1 cellular context compared by ENCODE assay signal in the genomic region with DNA sequence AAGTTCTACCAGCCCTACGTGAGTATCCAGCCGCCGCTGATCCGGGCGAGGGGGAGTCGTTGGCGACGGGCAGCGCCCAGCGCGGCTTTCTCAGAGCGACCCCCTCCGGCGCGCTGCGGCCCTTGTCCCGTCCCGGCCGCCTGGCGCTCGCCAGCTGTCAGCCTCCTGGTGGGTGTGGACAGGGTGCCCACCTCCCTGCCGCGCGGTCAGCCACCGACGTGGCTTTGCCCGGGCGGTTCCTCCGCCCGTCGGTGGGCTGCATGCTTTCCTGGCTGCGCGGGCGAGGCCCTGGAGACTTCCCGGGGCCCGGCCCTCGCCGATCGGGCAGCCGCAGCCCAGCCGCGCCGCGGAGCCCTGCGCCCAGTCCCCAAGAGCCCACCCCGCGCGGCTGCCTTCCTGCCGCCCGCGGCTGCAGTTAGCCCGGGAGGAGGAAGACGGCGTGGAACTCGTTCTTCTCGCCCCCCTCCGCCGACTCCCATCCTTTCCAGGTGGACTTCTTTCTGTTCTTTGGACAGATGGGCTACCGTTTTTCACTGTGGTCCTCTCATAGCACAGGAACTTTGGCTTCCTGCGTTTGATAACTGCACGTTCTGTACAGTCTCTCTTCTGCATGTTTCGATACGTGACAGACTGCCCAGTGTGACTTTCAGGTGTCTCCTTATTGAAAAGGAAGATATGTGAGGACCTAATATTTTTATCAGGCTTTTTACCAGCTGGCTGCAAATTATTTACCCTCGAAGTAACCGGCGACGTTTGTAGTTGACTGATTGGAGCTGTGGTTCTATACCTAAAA.
A peak's percentile ranks its signal among the peaks of the same experiment; 100 is the strongest.
TF ChIP-seq lines count a peak whose summit lies in the region.

No MANE protein-coding gene starts in this region.

TF ChIP-seq in HepG2, 621 proteins besides CTCF, POLR2A, EP300 and RAD21 (continued from another document and continues in another):
- no peak for TF ChIP-seq MLXIP (CRISPR knock-in tag; IDR thresholded peaks at IDR 0.05; ENCODE audit: borderline replicate concordance)
- no peak for TF ChIP-seq NRL (CRISPR knock-in tag; IDR thresholded peaks at IDR 0.05; ENCODE audit: borderline replicate concordance)
- TF ChIP-seq ZNF446 (CRISPR knock-in tag; IDR thresholded peaks at IDR 0.05): no peak
- TF ChIP-seq ZNF652 (CRISPR knock-in tag; IDR thresholded peaks at IDR 0.05; ENCODE audit: borderline replicate concordance, low read depth): no peak
- TF ChIP-seq DRAP1 (CRISPR knock-in tag; IDR thresholded peaks at IDR 0.05): no peak
- TF ChIP-seq, protein P1, sequence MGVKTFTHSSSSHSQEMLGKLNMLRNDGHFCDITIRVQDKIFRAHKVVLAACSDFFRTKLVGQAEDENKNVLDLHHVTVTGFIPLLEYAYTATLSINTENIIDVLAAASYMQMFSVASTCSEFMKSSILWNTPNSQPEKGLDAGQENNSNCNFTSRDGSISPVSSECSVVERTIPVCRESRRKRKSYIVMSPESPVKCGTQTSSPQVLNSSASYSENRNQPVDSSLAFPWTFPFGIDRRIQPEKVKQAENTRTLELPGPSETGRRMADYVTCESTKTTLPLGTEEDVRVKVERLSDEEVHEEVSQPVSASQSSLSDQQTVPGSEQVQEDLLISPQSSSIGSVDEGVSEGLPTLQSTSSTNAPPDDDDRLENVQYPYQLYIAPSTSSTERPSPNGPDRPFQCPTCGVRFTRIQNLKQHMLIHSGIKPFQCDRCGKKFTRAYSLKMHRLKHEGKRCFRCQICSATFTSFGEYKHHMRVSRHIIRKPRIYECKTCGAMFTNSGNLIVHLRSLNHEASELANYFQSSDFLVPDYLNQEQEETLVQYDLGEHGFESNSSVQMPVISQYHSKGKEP (CRISPR knock-in tag; IDR thresholded peaks at IDR 0.05): no peak
- no peak for TF ChIP-seq ARHGAP35 (CRISPR knock-in tag; IDR thresholded peaks at IDR 0.05; ENCODE audit: borderline replicate concordance)
- TF ChIP-seq NR2F2 (IDR thresholded peaks at IDR 0.05; ENCODE audit: borderline replicate concordance, low read depth): no peak
- no peak for TF ChIP-seq SMARCC2 (IDR thresholded peaks at IDR 0.05)
- no peak for TF ChIP-seq BRCA1 (CRISPR knock-in tag; IDR thresholded peaks at IDR 0.05)
- TF ChIP-seq NFE2L2 (IDR thresholded peaks at IDR 0.05; ENCODE audit: low read length): no peak
- TF ChIP-seq, protein P2, sequence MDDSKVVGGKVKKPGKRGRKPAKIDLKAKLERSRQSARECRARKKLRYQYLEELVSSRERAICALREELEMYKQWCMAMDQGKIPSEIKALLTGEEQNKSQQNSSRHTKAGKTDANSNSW (CRISPR knock-in tag; IDR thresholded peaks at IDR 0.05; ENCODE audit: borderline replicate concordance): no peak
- peak; percentile 34 for TF ChIP-seq ZNF609 (CRISPR knock-in tag; IDR thresholded peaks at IDR 0.05; ENCODE audit: borderline replicate concordance)
- TF ChIP-seq NFKB2 (CRISPR knock-in tag; IDR thresholded peaks at IDR 0.05; ENCODE audit: borderline replicate concordance): no peak
- no peak for TF ChIP-seq WIZ (CRISPR knock-in tag; IDR thresholded peaks at IDR 0.05)
- peak; percentile 73 for TF ChIP-seq SALL2 (CRISPR knock-in tag; IDR thresholded peaks at IDR 0.05)
- TF ChIP-seq, protein P3, sequence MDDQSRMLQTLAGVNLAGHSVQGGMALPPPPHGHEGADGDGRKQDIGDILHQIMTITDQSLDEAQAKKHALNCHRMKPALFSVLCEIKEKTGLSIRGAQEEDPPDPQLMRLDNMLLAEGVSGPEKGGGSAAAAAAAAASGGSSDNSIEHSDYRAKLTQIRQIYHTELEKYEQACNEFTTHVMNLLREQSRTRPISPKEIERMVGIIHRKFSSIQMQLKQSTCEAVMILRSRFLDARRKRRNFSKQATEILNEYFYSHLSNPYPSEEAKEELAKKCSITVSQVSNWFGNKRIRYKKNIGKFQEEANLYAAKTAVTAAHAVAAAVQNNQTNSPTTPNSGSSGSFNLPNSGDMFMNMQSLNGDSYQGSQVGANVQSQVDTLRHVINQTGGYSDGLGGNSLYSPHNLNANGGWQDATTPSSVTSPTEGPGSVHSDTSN (CRISPR knock-in tag; IDR thresholded peaks at IDR 0.05; ENCODE audit: borderline replicate concordance): no peak
- no peak for TF ChIP-seq ELF3 (CRISPR knock-in tag; IDR thresholded peaks at IDR 0.05)
- TF ChIP-seq, protein P4, sequence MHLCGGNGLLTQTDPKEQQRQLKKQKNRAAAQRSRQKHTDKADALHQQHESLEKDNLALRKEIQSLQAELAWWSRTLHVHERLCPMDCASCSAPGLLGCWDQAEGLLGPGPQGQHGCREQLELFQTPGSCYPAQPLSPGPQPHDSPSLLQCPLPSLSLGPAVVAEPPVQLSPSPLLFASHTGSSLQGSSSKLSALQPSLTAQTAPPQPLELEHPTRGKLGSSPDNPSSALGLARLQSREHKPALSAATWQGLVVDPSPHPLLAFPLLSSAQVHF (CRISPR knock-in tag; IDR thresholded peaks at IDR 0.05): no peak
- TF ChIP-seq ZNF563 (CRISPR knock-in tag; IDR thresholded peaks at IDR 0.05): peak; percentile 33; the same call in 1 of the 2 replicates
- no peak for TF ChIP-seq KAT2B (IDR thresholded peaks at IDR 0.05; ENCODE audit: borderline replicate concordance, low read depth, low read length)
- TF ChIP-seq ZNF382 (CRISPR knock-in tag; IDR thresholded peaks at IDR 0.05; ENCODE audit: borderline replicate concordance): no peak
- TF ChIP-seq MBD4 (IDR thresholded peaks at IDR 0.05; ENCODE audit: borderline replicate concordance, low read length): no peak
- TF ChIP-seq TCF7L2 (IDR thresholded peaks at IDR 0.05; ENCODE audit: low read depth, low read length): no peak
- no peak; the same call in 1 of the 2 replicates for TF ChIP-seq ZNF782 (CRISPR knock-in tag; IDR thresholded peaks at IDR 0.05; ENCODE audit: borderline replicate concordance)
- TF ChIP-seq TCF12 (IDR thresholded peaks at IDR 0.05): no peak
- TF ChIP-seq TCF12 (CRISPR knock-in tag; IDR thresholded peaks at IDR 0.05): 0 out of 2 replicates have a peak, but pooled peaks have one; percentile 13
- TF ChIP-seq UBTF (CRISPR knock-in tag; IDR thresholded peaks at IDR 0.05): peak; percentile 94
- no peak; the same call in 1 of the 2 replicates for TF ChIP-seq KDM5A (IDR thresholded peaks at IDR 0.05; ENCODE audit: borderline replicate concordance, low read length)
- no peak for TF ChIP-seq ZNF644 (CRISPR knock-in tag; IDR thresholded peaks at IDR 0.05; ENCODE audit: low read depth)
- TF ChIP-seq JDP2 (CRISPR knock-in tag; IDR thresholded peaks at IDR 0.05; ENCODE audit: borderline replicate concordance): no peak
- TF ChIP-seq LBX2 (CRISPR knock-in tag; IDR thresholded peaks at IDR 0.05; ENCODE audit: borderline replicate concordance): no peak
- peak; percentile 30; the same call in 1 of the 2 replicates for TF ChIP-seq JUND (CRISPR knock-in tag; IDR thresholded peaks at IDR 0.05)
- TF ChIP-seq, protein P5, sequence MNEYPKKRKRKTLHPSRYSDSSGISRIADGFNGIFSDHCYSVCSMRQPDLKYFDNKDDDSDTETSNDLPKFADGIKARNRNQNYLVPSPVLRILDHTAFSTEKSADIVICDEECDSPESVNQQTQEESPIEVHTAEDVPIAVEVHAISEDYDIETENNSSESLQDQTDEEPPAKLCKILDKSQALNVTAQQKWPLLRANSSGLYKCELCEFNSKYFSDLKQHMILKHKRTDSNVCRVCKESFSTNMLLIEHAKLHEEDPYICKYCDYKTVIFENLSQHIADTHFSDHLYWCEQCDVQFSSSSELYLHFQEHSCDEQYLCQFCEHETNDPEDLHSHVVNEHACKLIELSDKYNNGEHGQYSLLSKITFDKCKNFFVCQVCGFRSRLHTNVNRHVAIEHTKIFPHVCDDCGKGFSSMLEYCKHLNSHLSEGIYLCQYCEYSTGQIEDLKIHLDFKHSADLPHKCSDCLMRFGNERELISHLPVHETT (CRISPR knock-in tag; conservative IDR thresholded peaks at IDR 0.05): no peak
